Comparison of ENCODE assay signal across 13 cellular contexts in genomic region chr19:1084024-1084868, GRCh38. TPM values are rescaled to one million over a fixed set of nuclear protein-coding genes. Genes with fewer than 3 reads are reported as not detected.
DNase-seq lines count a peak whose midpoint lies in the region; ATAC-seq, FAIRE-seq and TF ChIP-seq lines count a peak whose summit lies in the region.
"Had no signal": no experiment of that assay in that cellular context is flagged by ENCODE, and none has a peak within 500 bp of the region (broad histone marks: within the 10 kb centered on the region; RNA-seq: fewer than 3 reads in every experiment).

No MANE protein-coding gene starts in this region.

- peak overlapping the region; percentile 98 for H3K23ac ChIP-seq in neuronal stem cell (ENCODE audit: low read depth, low read length, poor library complexity)

- no peak overlapping the region for H3K4me2 ChIP-seq in neuronal stem cell (ENCODE audit: insufficient read depth, low read length, poor library complexity, severe bottlenecking)

- H3K36me3 ChIP-seq in neuronal stem cell (replicated peaks in 1 of 2; ENCODE audit: control insufficient read depth in 2 of 2, insufficient read depth in 2 of 2, low read length in 2 of 2): peaks cover 20 to 84% of the 10 kb centered on the region in 2 donors

- H2BK120ac ChIP-seq in neuronal stem cell (ENCODE audit: low read depth, low read length): no peak overlapping the region

- peak; percentile 0 for TF ChIP-seq POLR2A in GM18951 (IDR thresholded peaks at IDR 0.05; ENCODE audit: extremely low read depth, insufficient read depth, insufficient read length)

- peaks cover 7% of the 10 kb centered on the region for H3K79me1 ChIP-seq in neuronal stem cell (ENCODE audit: low read depth, low read length)

- H3K9me3 ChIP-seq in neuronal stem cell (replicated peaks in 1 of 2; ENCODE audit: control insufficient read depth in 2 of 2, insufficient read depth in 1 of 2, low read depth in 1 of 2, low read length in 2 of 2): no peaks in the 10 kb centered on the region

- no peaks in the 10 kb centered on the region for H3K27me3 ChIP-seq in neuronal stem cell (ENCODE audit: control insufficient read depth in 3 of 3, insufficient read depth in 3 of 3, low read depth in 1 of 3, low read length in 3 of 3)
- H3K27me3 ChIP-seq: dorsolateral prefrontal cortex had no signal

- H3K9me3 Mint-ChIP-seq in activated T-helper 2 cell treated with anti-CD3 and anti-CD28 coated beads, Interferon-gamma antibody, Interleukin-2, Interleukin-4, amounts not matched to agents 10 μg/mL and 5 μg/mL and 100 μg/mL, durations not matched to agents 14 hours and 24 hours and 36 hours: no peaks in the 10 kb centered on the region

- TF ChIP-seq CTCF in D721Med (IDR thresholded peaks at IDR 0.05; ENCODE audit: insufficient read depth, missing control alignments): no peak

- peak overlapping the region; percentile 28 for H3K27ac Mint-ChIP-seq in activated T-helper 2 cell treated with anti-CD3 and anti-CD28 coated beads, Interferon-gamma antibody, Interleukin-2, Interleukin-4, amounts not matched to agents 10 μg/mL and 5 μg/mL and 100 μg/mL, durations not matched to agents 14 hours and 24 hours and 36 hours

- no peak overlapping the region for H2AK5ac ChIP-seq in neuronal stem cell (ENCODE audit: low read depth, low read length)

- no peak overlapping the region for H2BK5ac ChIP-seq in neuronal stem cell (ENCODE audit: low read length)

- DNase-seq in activated naive CD4-positive, alpha-beta T cell treated with Interleukin-2 at 50 U/mL for 16 hours: peak; percentile 43
- DNase-seq in activated naive CD4-positive, alpha-beta T cell (lab: John Stamatoyannopoulos, UW): no peak
- DNase-seq in activated T-helper 2 cell treated with anti-CD3 and anti-CD28 coated beads, Interferon-gamma antibody, Interleukin-2, Interleukin-4, amounts not matched to agents 10 μg/mL and 5 μg/mL and 100 μg/mL, durations not matched to agents 14 hours and 24 hours and 36 hours (ENCODE audit: low spot score): no peak
- DNase-seq in neuronal stem cell (ENCODE audit: low spot score) (no peak), amniotic stem cell (lab: John Stamatoyannopoulos, UW) (no peak), D721Med (ENCODE audit: insufficient read length, low spot score) (no peak)
- DNase-seq: dorsolateral prefrontal cortex, NCI-H82 had no signal

- no peak overlapping the region for H4K8ac ChIP-seq in neuronal stem cell (ENCODE audit: low read depth, low read length)

- ATAC-seq in HG03045 (IDR thresholded peaks at IDR 0.05; ENCODE audit: unreplicated experiment): no peak

- H3K4me3 ChIP-seq in neuronal stem cell (ENCODE audit: low read length in 2 of 2): no peak overlapping the region
- H3K4me3 ChIP-seq: dorsolateral prefrontal cortex, SK-N-MC had no signal

- H3K4me1 Mint-ChIP-seq in activated T-helper 2 cell treated with anti-CD3 and anti-CD28 coated beads, Interferon-gamma antibody, Interleukin-2, Interleukin-4, amounts not matched to agents 10 μg/mL and 5 μg/mL and 100 μg/mL, durations not matched to agents 14 hours and 24 hours and 36 hours (ENCODE audit: low read depth): peaks cover 15% of the 10 kb centered on the region

- intact Hi-C loops in activated T-helper 2 cell treated with anti-CD3 and anti-CD28 coated beads, Interferon-gamma antibody, Interleukin-2, Interleukin-4, amounts not matched to agents 10 μg/mL and 5 μg/mL and 100 μg/mL, durations not matched to agents 14 hours and 24 hours and 36 hours (cut with micrococcal nuclease): loop anchor here (10.0 kb wide), 1 partner anchor 159 kb away; the partner anchor contains the start of gene ARID3A

- no peak for FAIRE-seq in D721Med (lab: Jason Lieb, UNC)
- FAIRE-seq: frontal cortex, keratinocyte had no signal

- no peak overlapping the region for H2AFZ ChIP-seq in neuronal stem cell (ENCODE audit: low read length)

- no peak overlapping the region for H3K9ac ChIP-seq in neuronal stem cell (ENCODE audit: low read depth, low read length, poor library complexity)

- H3K14ac ChIP-seq in neuronal stem cell (ENCODE audit: low read length): peak overlapping the region; percentile 71

- no peaks in the 10 kb centered on the region for H3K27me3 Mint-ChIP-seq in activated T-helper 2 cell treated with anti-CD3 and anti-CD28 coated beads, Interferon-gamma antibody, Interleukin-2, Interleukin-4, amounts not matched to agents 10 μg/mL and 5 μg/mL and 100 μg/mL, durations not matched to agents 14 hours and 24 hours and 36 hours (ENCODE audit: low read depth)

- H3K18ac ChIP-seq in neuronal stem cell (ENCODE audit: low read length): peak overlapping the region; percentile 38

- H3K4me1 ChIP-seq in neuronal stem cell (ENCODE audit: control insufficient read depth in 2 of 2, insufficient read depth in 1 of 2, low read depth in 1 of 2, low read length in 2 of 2): peaks cover 0 to 2% of the 10 kb centered on the region in 2 donors

- in situ Hi-C loops in GM18951 (cut with MboI; ENCODE audit: low sequenced_read_pairs, unreplicated experiment): no loop called here

- no peak overlapping the region for H3K27ac ChIP-seq in neuronal stem cell (replicated peaks; ENCODE audit: low read length)
- H3K27ac ChIP-seq: dorsolateral prefrontal cortex, SK-N-MC had no signal

- peak overlapping the region; percentile 94 for H2BK12ac ChIP-seq in neuronal stem cell (ENCODE audit: low read length)

- no peak overlapping the region for H4K91ac ChIP-seq in neuronal stem cell (ENCODE audit: low read depth, low read length, poor library complexity)

- peak overlapping the region; percentile 53 for H3K4ac ChIP-seq in neuronal stem cell (ENCODE audit: low read length)

- H2BK15ac ChIP-seq in neuronal stem cell (ENCODE audit: low read length): no peak overlapping the region

- H3K4me3 Mint-ChIP-seq in activated T-helper 2 cell treated with anti-CD3 and anti-CD28 coated beads, Interferon-gamma antibody, Interleukin-2, Interleukin-4, amounts not matched to agents 10 μg/mL and 5 μg/mL and 100 μg/mL, durations not matched to agents 14 hours and 24 hours and 36 hours (ENCODE audit: low read depth): no peak overlapping the region

- peaks cover 74% of the 10 kb centered on the region for H3K36me3 Mint-ChIP-seq in activated T-helper 2 cell treated with anti-CD3 and anti-CD28 coated beads, Interferon-gamma antibody, Interleukin-2, Interleukin-4, amounts not matched to agents 10 μg/mL and 5 μg/mL and 100 μg/mL, durations not matched to agents 14 hours and 24 hours and 36 hours (ENCODE audit: low read depth)

- no CpG with 5 or more reads among the region's 43 CpGs for WGBS in neuronal stem cell (ENCODE audit: extremely low coverage in 2 of 2, insufficient read length in 2 of 2, insufficient replicate concordance in 1 of 2), 2 donors

RNA-seq across cellular contexts. Expression of gene POLR2E, which starts 10.9 kb away (rescaled TPM):
- total RNA-seq in activated T-helper 2 cell treated with anti-CD3 and anti-CD28 coated beads, Interferon-gamma antibody, Interleukin-2, Interleukin-4, amounts not matched to agents 10 μg/mL and 5 μg/mL and 100 μg/mL, durations not matched to agents 14 hours and 24 hours and 36 hours: 260 and 272 TPM in 2 replicates
- polyA plus RNA-seq in neuronal stem cell (2013, experiment 1 of 2): 201 TPM
- 197 TPM for polyA plus RNA-seq in neuronal stem cell (2013, experiment 2 of 2)

RNA-seq across cellular contexts. Expression of gene ARHGAP45, which starts 17.3 kb away (rescaled TPM):
- total RNA-seq in activated T-helper 2 cell treated with anti-CD3 and anti-CD28 coated beads, Interferon-gamma antibody, Interleukin-2, Interleukin-4, amounts not matched to agents 10 μg/mL and 5 μg/mL and 100 μg/mL, durations not matched to agents 14 hours and 24 hours and 36 hours: 158 TPM in 2 replicates
- polyA plus RNA-seq in neuronal stem cell (2013, experiment 1 of 2): 6.9 TPM
- 7.4 TPM for polyA plus RNA-seq in neuronal stem cell (2013, experiment 2 of 2)

RNA-seq across cellular contexts. Expression of gene GPX4, which starts 19.5 kb away (rescaled TPM):
- 257 TPM in 2 replicates for total RNA-seq in activated T-helper 2 cell treated with anti-CD3 and anti-CD28 coated beads, Interferon-gamma antibody, Interleukin-2, Interleukin-4, amounts not matched to agents 10 μg/mL and 5 μg/mL and 100 μg/mL, durations not matched to agents 14 hours and 24 hours and 36 hours
- polyA plus RNA-seq in neuronal stem cell (2013, experiment 1 of 2): 755 TPM
- 706 TPM for polyA plus RNA-seq in neuronal stem cell (2013, experiment 2 of 2)

RNA-seq across cellular contexts. Expression of gene ABCA7, which starts 44.3 kb away (rescaled TPM):
- total RNA-seq in activated T-helper 2 cell treated with anti-CD3 and anti-CD28 coated beads, Interferon-gamma antibody, Interleukin-2, Interleukin-4, amounts not matched to agents 10 μg/mL and 5 μg/mL and 100 μg/mL, durations not matched to agents 14 hours and 24 hours and 36 hours: 17.2 and 19.6 TPM in 2 replicates
- polyA plus RNA-seq in neuronal stem cell (2013, experiment 1 of 2): 9.4 TPM
- 8.0 TPM for polyA plus RNA-seq in neuronal stem cell (2013, experiment 2 of 2)

RNA-seq across cellular contexts. Expression of gene CNN2, which starts 57.8 kb away (rescaled TPM):
- 160 and 163 TPM in 2 replicates for total RNA-seq in activated T-helper 2 cell treated with anti-CD3 and anti-CD28 coated beads, Interferon-gamma antibody, Interleukin-2, Interleukin-4, amounts not matched to agents 10 μg/mL and 5 μg/mL and 100 μg/mL, durations not matched to agents 14 hours and 24 hours and 36 hours
- 235 TPM for polyA plus RNA-seq in neuronal stem cell (2013, experiment 1 of 2)
- 243 TPM for polyA plus RNA-seq in neuronal stem cell (2013, experiment 2 of 2)
